ENCODE assay signal across 1 cellular context in the genomic region with DNA sequence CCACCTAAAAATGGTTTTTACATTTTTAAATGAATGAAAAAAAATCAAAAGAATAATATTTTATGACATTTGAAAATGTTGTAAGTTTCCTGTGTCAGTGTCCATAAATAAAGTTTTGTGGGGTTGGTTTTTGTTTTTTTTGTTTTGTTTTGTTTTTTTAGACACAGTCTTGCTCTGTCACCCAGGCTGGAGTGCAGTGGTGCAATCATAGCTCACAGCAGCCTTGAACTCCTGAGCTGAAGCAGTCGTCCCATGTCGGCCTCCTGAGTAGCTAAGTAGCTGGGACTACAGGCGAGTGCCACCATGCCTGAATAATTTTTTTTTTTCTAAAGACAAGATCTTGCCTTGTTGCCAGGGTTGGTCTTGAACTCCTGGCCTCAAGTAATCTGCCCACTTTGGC.
TF ChIP-seq lines count a peak whose summit lies in the region.

No MANE protein-coding gene starts in this region.

TF ChIP-seq in HepG2, 621 proteins besides CTCF, POLR2A, EP300 and RAD21 (continued from another document):
- TF ChIP-seq, protein P1, sequence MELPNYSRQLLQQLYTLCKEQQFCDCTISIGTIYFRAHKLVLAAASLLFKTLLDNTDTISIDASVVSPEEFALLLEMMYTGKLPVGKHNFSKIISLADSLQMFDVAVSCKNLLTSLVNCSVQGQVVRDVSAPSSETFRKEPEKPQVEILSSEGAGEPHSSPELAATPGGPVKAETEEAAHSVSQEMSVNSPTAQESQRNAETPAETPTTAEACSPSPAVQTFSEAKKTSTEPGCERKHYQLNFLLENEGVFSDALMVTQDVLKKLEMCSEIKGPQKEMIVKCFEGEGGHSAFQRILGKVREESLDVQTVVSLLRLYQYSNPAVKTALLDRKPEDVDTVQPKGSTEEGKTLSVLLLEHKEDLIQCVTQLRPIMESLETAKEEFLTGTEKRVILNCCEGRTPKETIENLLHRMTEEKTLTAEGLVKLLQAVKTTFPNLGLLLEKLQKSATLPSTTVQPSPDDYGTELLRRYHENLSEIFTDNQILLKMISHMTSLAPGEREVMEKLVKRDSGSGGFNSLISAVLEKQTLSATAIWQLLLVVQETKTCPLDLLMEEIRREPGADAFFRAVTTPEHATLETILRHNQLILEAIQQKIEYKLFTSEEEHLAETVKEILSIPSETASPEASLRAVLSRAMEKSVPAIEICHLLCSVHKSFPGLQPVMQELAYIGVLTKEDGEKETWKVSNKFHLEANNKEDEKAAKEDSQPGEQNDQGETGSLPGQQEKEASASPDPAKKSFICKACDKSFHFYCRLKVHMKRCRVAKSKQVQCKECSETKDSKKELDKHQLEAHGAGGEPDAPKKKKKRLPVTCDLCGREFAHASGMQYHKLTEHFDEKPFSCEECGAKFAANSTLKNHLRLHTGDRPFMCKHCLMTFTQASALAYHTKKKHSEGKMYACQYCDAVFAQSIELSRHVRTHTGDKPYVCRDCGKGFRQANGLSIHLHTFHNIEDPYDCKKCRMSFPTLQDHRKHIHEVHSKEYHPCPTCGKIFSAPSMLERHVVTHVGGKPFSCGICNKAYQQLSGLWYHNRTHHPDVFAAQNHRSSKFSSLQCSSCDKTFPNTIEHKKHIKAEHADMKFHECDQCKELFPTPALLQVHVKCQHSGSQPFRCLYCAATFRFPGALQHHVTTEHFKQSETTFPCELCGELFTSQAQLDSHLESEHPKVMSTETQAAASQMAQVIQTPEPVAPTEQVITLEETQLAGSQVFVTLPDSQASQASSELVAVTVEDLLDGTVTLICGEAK (IDR thresholded peaks at IDR 0.05): peak; percentile 78
- TF ChIP-seq, protein P1 (CRISPR knock-in tag; IDR thresholded peaks at IDR 0.05): peak; percentile 89; the same call in 1 of the 2 replicates
- TF ChIP-seq, protein P2, sequence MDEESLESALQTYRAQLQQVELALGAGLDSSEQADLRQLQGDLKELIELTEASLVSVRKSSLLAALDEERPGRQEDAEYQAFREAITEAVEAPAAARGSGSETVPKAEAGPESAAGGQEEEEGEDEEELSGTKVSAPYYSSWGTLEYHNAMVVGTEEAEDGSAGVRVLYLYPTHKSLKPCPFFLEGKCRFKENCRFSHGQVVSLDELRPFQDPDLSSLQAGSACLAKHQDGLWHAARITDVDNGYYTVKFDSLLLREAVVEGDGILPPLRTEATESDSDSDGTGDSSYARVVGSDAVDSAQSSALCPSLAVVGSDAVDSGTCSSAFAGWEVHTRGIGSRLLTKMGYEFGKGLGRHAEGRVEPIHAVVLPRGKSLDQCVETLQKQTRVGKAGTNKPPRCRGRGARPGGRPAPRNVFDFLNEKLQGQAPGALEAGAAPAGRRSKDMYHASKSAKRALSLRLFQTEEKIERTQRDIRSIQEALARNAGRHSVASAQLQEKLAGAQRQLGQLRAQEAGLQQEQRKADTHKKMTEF (CRISPR knock-in tag; IDR thresholded peaks at IDR 0.05): no peak
- TF ChIP-seq ZNF282 (IDR thresholded peaks at IDR 0.05; ENCODE audit: partially characterized antibody): no peak
